Comparison of ENCODE assay signal across 22 cellular contexts in genomic region chr3:47436180-47436579, GRCh38. TPM values are rescaled to one million over a fixed set of nuclear protein-coding genes. Genes with fewer than 3 reads are reported as not detected.
A peak's percentile ranks its signal among the peaks of the same experiment; 100 is the strongest.
DNase-seq lines count a peak whose midpoint lies in the region; ATAC-seq and TF ChIP-seq lines count a peak whose summit lies in the region.
"Had no signal": no experiment of that assay in that cellular context is flagged by ENCODE, and none has a peak within 500 bp of the region (broad histone marks: within the 10 kb centered on the region; RNA-seq: fewer than 3 reads in every experiment).

No MANE protein-coding gene starts in this region.

- peak overlapping the region; percentile 78 for H3K27ac ChIP-seq in colonic mucosa
- H3K27ac ChIP-seq in hepatocyte = peak overlapping the region; percentile 53
- H3K27ac ChIP-seq: C4-2B, SK-N-MC had no signal

- ATAC-seq in mucosa of descending colon = peak; percentile 13
- no peak for ATAC-seq in GM19324 (IDR thresholded peaks at IDR 0.05; ENCODE audit: low FRiP score, unreplicated experiment)
- ATAC-seq: HCT116, Panc1 had no signal

- intact Hi-C loops in colonic mucosa (cut with DNase I) (no loop called here), mucosa of descending colon (cut with DNase I, micrococcal nuclease) (no loop called here)

- peaks cover 4% of the 10 kb centered on the region for H3K36me3 ChIP-seq in colonic mucosa
- H3K36me3 ChIP-seq in hepatocyte (replicated peaks; ENCODE audit: insufficient read depth, low read depth) = no peaks in the 10 kb centered on the region
- H3K36me3 ChIP-seq in mucosa of descending colon (ENCODE audit: low read depth) = no peaks in the 10 kb centered on the region

- no peak overlapping the region for H3K4me2 ChIP-seq in hepatocyte

- H3K4me3 ChIP-seq in colonic mucosa (no peak overlapping the region), hepatocyte (no peak overlapping the region), mucosa of descending colon (no peak overlapping the region)
- H3K4me3 ChIP-seq: SK-N-MC had no signal

- 93% methylated on average over 5 of the region's 5 CpGs for WGBS in hepatocyte (ENCODE audit: low lambda C conversion rate, missing lambda C conversion rate)

- H3K9ac ChIP-seq in colonic mucosa (ENCODE audit: low read depth in 2 of 2, low read length in 2 of 2) = no peak overlapping the region

- no peaks in the 10 kb centered on the region for H4K20me1 ChIP-seq in hepatocyte (ENCODE audit: insufficient read depth, poor library complexity, severe bottlenecking)

- no peaks in the 10 kb centered on the region for H3K27me3 ChIP-seq in colonic mucosa
- no peaks in the 10 kb centered on the region for H3K27me3 ChIP-seq in hepatocyte

- no peaks in the 10 kb centered on the region for H3K9me3 ChIP-seq in colonic mucosa
- H3K9me3 ChIP-seq in hepatocyte (ENCODE audit: low read depth) = no peaks in the 10 kb centered on the region
- H3K9me3 ChIP-seq in mucosa of descending colon = no peaks in the 10 kb centered on the region

- H2AFZ ChIP-seq in hepatocyte = no peak overlapping the region

- no peaks in the 10 kb centered on the region for H3K9me2 ChIP-seq in hepatocyte (replicated peaks; ENCODE audit: insufficient read depth)

- H3K4me1 ChIP-seq in colonic mucosa = peaks cover 7% of the 10 kb centered on the region
- H3K4me1 ChIP-seq in hepatocyte (ENCODE audit: insufficient read depth) = peaks cover 25% of the 10 kb centered on the region
- H3K4me1 ChIP-seq in mucosa of descending colon (ENCODE audit: low read depth) = peaks cover 31% of the 10 kb centered on the region

- TF ChIP-seq CTCF in colonic mucosa (IDR thresholded peaks at IDR 0.05) (no peak), hepatocyte (IDR thresholded peaks at IDR 0.05; ENCODE audit: poor library complexity) (no peak), mucosa of descending colon (IDR thresholded peaks at IDR 0.05) (no peak)

- H3K79me2 ChIP-seq in hepatocyte = peaks cover 62% of the 10 kb centered on the region

- DNase-seq in colonic mucosa = peak; percentile 62
- DNase-seq in hepatocyte (ENCODE audit: low spot score) = no peak
- DNase-seq in mucosa of descending colon = no peak
- DNase-seq in ureter (ENCODE audit: low spot score) = peak; percentile 4
- no peak for DNase-seq in AG08396 (ENCODE audit: low spot score)
- DNase-seq in activated CD4-positive, CD25-positive, alpha-beta regulatory T cell (lab: John Stamatoyannopoulos, UW) = no peak
- DNase-seq: CD8-positive, alpha-beta memory T cell; DMS 273 treated with DMSO at 0.1 percent for 48 hours; DMS79 treated with DMSO at 0.1 percent for 48 hours; GF-D8; NCI-H1048; NCI-H1417; NCI-H1694; NCI-H2029 treated with DMSO at 0.1 percent for 48 hours; NCI-H2227 treated with DMSO at 0.1 percent for 48 hours; NCI-H526 treated with DMSO at 0.1 percent for 48 hours; SHP77 treated with DMSO at 0.1 percent for 48 hours had no signal

RNA-seq across cellular contexts. Expression of gene SCAP, which starts 39.6 kb away (rescaled TPM):
- total RNA-seq in colonic mucosa (100 to 1,000 TPM in 1 of 2 donors, 10 to 100 TPM in 1; 86.5 to 137 TPM), hepatocyte (73.8 and 94.8 TPM in 2 replicates), mucosa of descending colon (100 to 1,000 TPM; 107 to 151 (median 115) TPM), ureter (139 TPM)
- 83.2 and 89.3 TPM in 2 replicates for polyA plus RNA-seq in hepatocyte

RNA-seq across cellular contexts. Expression of gene PTPN23, which starts 55.4 kb away (rescaled TPM):
- 10 to 100 TPM; 30.5 to 44.0 TPM for total RNA-seq in colonic mucosa
- total RNA-seq in hepatocyte = 7.4 and 11.9 TPM in 2 replicates
- 20.5 and 22.8 TPM in 2 replicates for polyA plus RNA-seq in hepatocyte
- total RNA-seq in mucosa of descending colon = 10 to 100 TPM; 36.7 to 48.2 (median 43.6) TPM
- 55.1 TPM for total RNA-seq in ureter

Comparison
In these comparisons a context has a peak if more than half of its experiments do, and no peak if none do; other contexts are left out.
1. DNase-seq: peak in colonic mucosa (single experiment) and ureter (single experiment); none in hepatocyte (single experiment), mucosa of descending colon (0 of 3), AG08396 (single experiment) and activated CD4-positive, CD25-positive, alpha-beta regulatory T cell (0 of 4).